In genomic region chr9:116564266-116564793, GRCh38 we compare ENCODE assay signal across 20 cellular contexts.
"Had no signal": no experiment of that assay in that cellular context is flagged by ENCODE, and none has a peak within 500 bp of the region (broad histone marks: within the 10 kb centered on the region; RNA-seq: fewer than 3 reads in every experiment).

No MANE protein-coding gene starts in this region.

- DNase-seq: Kasumi-1, MM.1S, NCI-H1092 treated with DMSO at 0.1 percent for 48 hours, NCI-H1436, NCI-H187, NCI-H2029, NCI-H2081 treated with DMSO at 0.1 percent for 48 hours, NCI-H2171, NCI-H226, NCI-H446, NCI-H510A, NCI-H524 treated with DMSO at 0.1 percent for 48 hours, NCI-H69, NCI-H774, SIG-M5, T-helper 1 cell had no signal

- FAIRE-seq: K562 had no signal

- H3K9ac ChIP-seq: KMS-11 had no signal

- ATAC-seq: K562, Right ventricle myocardium inferior, SK-N-SH treated with all-trans-retinoic acid at 6 μM for 48 hours had no signal

- H3K27ac ChIP-seq: KMS-11 had no signal

- H3K4me2 ChIP-seq: KMS-11 had no signal

- H3K4me3 ChIP-seq: K562 had no signal
